In genomic region chr5:72847989-72848473, GRCh38 we compare ENCODE assay signal across 8 cellular contexts. TPM values are rescaled to one million over a fixed set of nuclear protein-coding genes. Genes with fewer than 3 reads are reported as not detected.
A peak's percentile ranks its signal among the peaks of the same experiment; 100 is the strongest.
DNase-seq lines count a peak whose midpoint lies in the region; ATAC-seq and TF ChIP-seq lines count a peak whose summit lies in the region.

No MANE protein-coding gene starts in this region.

- H3K4me1 ChIP-seq in colonic mucosa: peaks cover 11% of the 10 kb centered on the region

- no peaks in the 10 kb centered on the region for H3K9me3 ChIP-seq in colonic mucosa

- H3K36me3 ChIP-seq in colonic mucosa: no peaks in the 10 kb centered on the region

- H3K9ac ChIP-seq in colonic mucosa (ENCODE audit: low read depth in 2 of 2, low read length in 2 of 2): peak overlapping the region; percentile 83 to 85

- H3K4me3 ChIP-seq in colonic mucosa: peak overlapping the region; percentile 76

- peak; percentile 67 for ATAC-seq in GM19025 (IDR thresholded peaks at IDR 0.05; ENCODE audit: low read depth, unreplicated experiment)
- ATAC-seq in HG03280 (IDR thresholded peaks at IDR 0.05; ENCODE audit: unreplicated experiment): peak; percentile 73
- ATAC-seq in left colon: peak; percentile 89

- no peaks in the 10 kb centered on the region for H3K27me3 ChIP-seq in colonic mucosa

- H3K27ac ChIP-seq in colonic mucosa: peak overlapping the region; percentile 92

- intact Hi-C loops in colonic mucosa (cut with DNase I): no loop called here
- intact Hi-C loops in left colon (cut with DNase I, micrococcal nuclease): no loop called here

- TF ChIP-seq CTCF in colonic mucosa (IDR thresholded peaks at IDR 0.05): no peak

- DNase-seq in AML-193 (lab: John Stamatoyannopoulos, UW) (peak; percentile 82 to 83), NCI-H446 treated with DMSO at 0.1 percent for 48 hours (lab: John Stamatoyannopoulos, UW) (peak; percentile 73), colonic mucosa (peak; percentile 95), left colon (peak; percentile 88 to 92)
- peak; percentile 90 for DNase-seq in activated CD4-positive, alpha-beta T cell treated with anti-CD3 and anti-CD28 coated beads for 48 hours
- peak; percentile 71 to 74 for DNase-seq in stimulated activated CD4-positive, alpha-beta T cell treated with anti-CD3 and anti-CD28 coated beads, Interleukin-1b, Interleukin-23, amount 100 ng/mL, for 4 hours (ENCODE audit: low read depth in 2 of 2)

RNA-seq across cellular contexts. Expression of gene TNPO1, which starts 31.6 kb away (rescaled TPM):
- 10 to 100 TPM; 78.0 to 89.9 TPM for total RNA-seq in colonic mucosa
- 10 to 100 TPM; 74.7 to 75.0 TPM for total RNA-seq in left colon

Comparison
In these comparisons a context has a peak if more than half of its experiments do, and no peak if none do; other contexts are left out.
1. Peak in every context shown above with its lines: DNase-seq, ATAC-seq, H3K4me3 ChIP-seq and H3K27ac ChIP-seq.